9 cellular contexts compared by ENCODE assay signal in the genomic region with DNA sequence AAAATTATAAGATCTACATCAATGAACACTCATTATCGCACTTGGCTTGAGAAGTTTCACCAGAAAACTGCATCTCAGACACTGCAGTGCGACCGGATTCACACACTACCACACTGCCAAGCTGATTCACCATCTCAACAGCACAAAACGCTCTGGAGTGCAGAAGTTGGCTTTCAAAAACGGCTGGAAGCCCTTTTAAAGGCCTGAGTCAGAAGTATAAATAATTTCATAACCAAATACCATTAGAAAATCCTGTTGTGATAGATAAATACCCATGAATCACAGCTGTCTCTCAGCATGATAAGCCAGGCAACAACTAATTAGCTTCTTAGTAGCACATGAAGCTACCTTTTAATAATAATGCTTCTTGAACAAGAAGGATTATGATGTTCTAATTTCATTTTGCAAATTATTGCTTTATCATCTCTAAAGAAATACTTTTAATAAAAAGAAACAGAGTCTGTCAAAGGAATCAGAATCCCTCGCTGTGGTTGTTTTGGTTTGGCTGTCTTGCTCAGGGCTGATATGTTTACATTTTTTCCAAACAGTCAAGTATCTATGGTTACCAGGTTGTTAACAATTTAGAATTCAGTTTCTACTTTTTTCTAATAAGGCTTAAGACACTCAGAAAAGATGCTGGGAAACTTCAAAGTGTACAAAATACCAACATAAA. TPM values are rescaled to one million over a fixed set of nuclear protein-coding genes. Genes with fewer than 3 reads are reported as not detected.
DNase-seq lines count a peak whose midpoint lies in the region; ATAC-seq and TF ChIP-seq lines count a peak whose summit lies in the region.
"Had no signal": no experiment of that assay in that cellular context is flagged by ENCODE, and none has a peak within 500 bp of the region (broad histone marks: within the 10 kb centered on the region; RNA-seq: fewer than 3 reads in every experiment).

No MANE protein-coding gene starts in this region.

- H3K4me1 ChIP-seq in stomach smooth muscle (ENCODE audit: control insufficient read depth, insufficient read depth, low read length): peaks cover 14% of the 10 kb centered on the region

- no peaks in the 10 kb centered on the region for H3K27me3 ChIP-seq in stomach smooth muscle (ENCODE audit: control insufficient read depth in 1 of 2, insufficient read depth in 2 of 2, low read length in 2 of 2)

- H3K4me3 ChIP-seq in astrocyte of the spinal cord (ENCODE audit: low read depth, low read length) (no peak overlapping the region), stomach smooth muscle (ENCODE audit: low read length in 2 of 2) (peak overlapping the region; percentile 27 to 58)

- ATAC-seq in T-helper 17 cell (no peak), GM18519 (IDR thresholded peaks at IDR 0.05; ENCODE audit: low FRiP score, unreplicated experiment) (no peak)
- ATAC-seq: activated naive CD8-positive, alpha-beta T cell treated with anti-CD3 and anti-CD28 coated beads, Interleukin-2, amount 50 U/mL, for 24 hours had no signal

- H3K36me3 Mint-ChIP-seq in HFFc6 (ENCODE audit: low read depth) (no peaks in the 10 kb centered on the region), T-helper 17 cell (ENCODE audit: low read depth) (no peaks in the 10 kb centered on the region)

- no peaks in the 10 kb centered on the region for H3K27me3 Mint-ChIP-seq in HFFc6 (ENCODE audit: insufficient read depth)
- H3K27me3 Mint-ChIP-seq in T-helper 17 cell: no peaks in the 10 kb centered on the region
- H3K27me3 Mint-ChIP-seq: activated naive CD8-positive, alpha-beta T cell treated with anti-CD3 and anti-CD28 coated beads, Interleukin-2, amount 50 U/mL, for 24 hours had no signal

- H3K27ac Mint-ChIP-seq in HFFc6: no peak overlapping the region
- no peak overlapping the region for H3K27ac Mint-ChIP-seq in T-helper 17 cell
- H3K27ac Mint-ChIP-seq: activated naive CD8-positive, alpha-beta T cell treated with anti-CD3 and anti-CD28 coated beads, Interleukin-2, amount 50 U/mL, for 24 hours had no signal

- peak overlapping the region; percentile 56 for H3K27ac ChIP-seq in stomach smooth muscle (ENCODE audit: low read length)

- no peaks in the 10 kb centered on the region for H3K36me3 ChIP-seq in stomach smooth muscle (ENCODE audit: control insufficient read depth in 2 of 2, insufficient read depth in 2 of 2, low read length in 2 of 2)

- DNase-seq in HFFc6 (peak; percentile 3), astrocyte of the spinal cord (ENCODE audit: low read depth, low spot score) (peak; percentile 75), iris pigment epithelial cell (ENCODE audit: low read depth) (peak; percentile 92), T-helper 17 cell (no peak), NCI-H187 (lab: John Stamatoyannopoulos, UW) (no peak)
- no peak for DNase-seq in activated CD4-positive, CD25-positive, alpha-beta regulatory T cell (lab: John Stamatoyannopoulos, UW)
- DNase-seq: activated naive CD8-positive, alpha-beta T cell treated with anti-CD3 and anti-CD28 coated beads, Interleukin-2, amount 50 U/mL, for 24 hours had no signal

- no peaks in the 10 kb centered on the region for H3K9me3 ChIP-seq in stomach smooth muscle (ENCODE audit: control insufficient read depth in 2 of 2, low read length in 2 of 2)
- H3K9me3 ChIP-seq in T-helper 17 cell (ENCODE audit: control insufficient read depth, low read length, poor library complexity, severe bottlenecking): no peaks in the 10 kb centered on the region

- H3K4me3 Mint-ChIP-seq in HFFc6 (no peak overlapping the region), T-helper 17 cell (no peak overlapping the region)
- H3K4me3 Mint-ChIP-seq: activated naive CD8-positive, alpha-beta T cell treated with anti-CD3 and anti-CD28 coated beads, Interleukin-2, amount 50 U/mL, for 24 hours had no signal

- peak overlapping the region; percentile 16 to 30 for H3K9ac ChIP-seq in stomach smooth muscle (ENCODE audit: low read length in 2 of 2)

- no peaks in the 10 kb centered on the region for H3K9me3 Mint-ChIP-seq in HFFc6
- H3K9me3 Mint-ChIP-seq: activated naive CD8-positive, alpha-beta T cell treated with anti-CD3 and anti-CD28 coated beads, Interleukin-2, amount 50 U/mL, for 24 hours had no signal

- in situ Hi-C loops in astrocyte of the spinal cord (cut with HindIII; ENCODE audit: low sequenced_read_pairs): no loop called here

- no peaks in the 10 kb centered on the region for H3K4me1 Mint-ChIP-seq in HFFc6 (ENCODE audit: low read depth)
- no peaks in the 10 kb centered on the region for H3K4me1 Mint-ChIP-seq in T-helper 17 cell
- H3K4me1 Mint-ChIP-seq: activated naive CD8-positive, alpha-beta T cell treated with anti-CD3 and anti-CD28 coated beads, Interleukin-2, amount 50 U/mL, for 24 hours had no signal

- TF ChIP-seq CTCF in HFFc6 (IDR thresholded peaks at IDR 0.05) (no peak), astrocyte of the spinal cord (IDR thresholded peaks at IDR 0.05; ENCODE audit: low read depth, low read length) (no peak)

RNA-seq across cellular contexts. Expression of gene SLC2A13, which starts 51.2 kb away (rescaled TPM):
- 1 to 10 TPM; 2.3 to 3.3 (median 2.9) TPM for total RNA-seq in HFFc6 (2021; fragmentation: NEBNext Ultra II Directional; extraction: Animal tissue kit (Norgen Biotek cat#: 25700))
- 1 to 10 TPM; 3.0 TPM for total RNA-seq in T-helper 17 cell

Comparison
In these comparisons a context has a peak if more than half of its experiments do, and no peak if none do; other contexts are left out.
1. DNase-seq: peak in HFFc6 (single experiment), astrocyte of the spinal cord (single experiment) and iris pigment epithelial cell (single experiment); none in T-helper 17 cell (0 of 3), NCI-H187 (0 of 2) and activated CD4-positive, CD25-positive, alpha-beta regulatory T cell (0 of 4).